29 cellular contexts compared by ENCODE assay signal in the genomic region with DNA sequence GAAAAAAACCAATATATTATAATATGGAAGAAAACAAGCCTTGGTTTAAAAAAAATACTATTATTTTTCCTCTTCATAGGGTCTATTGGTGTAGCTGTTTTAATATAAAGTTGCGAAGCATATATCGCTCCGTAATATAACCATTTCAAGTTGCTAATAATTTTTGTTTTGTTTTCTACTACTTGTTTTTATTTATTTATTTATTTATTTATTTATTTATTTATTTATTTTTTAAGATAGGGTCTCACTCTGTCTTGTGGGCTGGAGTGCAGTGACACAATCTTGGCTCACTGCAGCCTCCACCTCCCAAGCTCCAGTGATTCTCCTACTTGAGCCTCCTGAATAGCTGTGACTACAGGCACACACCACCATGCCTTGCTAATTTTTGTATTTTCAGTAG.
"Had no signal": no experiment of that assay in that cellular context is flagged by ENCODE, and none has a peak within 500 bp of the region (broad histone marks: within the 10 kb centered on the region; RNA-seq: fewer than 3 reads in every experiment).

No MANE protein-coding gene starts in this region.

- H3K27ac Mint-ChIP-seq: activated CD4-positive, alpha-beta memory T cell treated with anti-CD3 and anti-CD28 coated beads, Interleukin-2, amount 10 ng/mL, durations not matched to agents 7 days and 5 days; activated CD4-positive, alpha-beta T cell treated with anti-CD3 and anti-CD28 coated beads, Interleukin-2, amount 10 ng/mL, durations not matched to agents 7 days and 5 days; activated naive CD4-positive, alpha-beta T cell treated with anti-CD3 and anti-CD28 coated beads, Interleukin-2, amount 50 U/mL, for 24 hours; activated naive CD8-positive, alpha-beta T cell treated with anti-CD3 and anti-CD28 coated beads for 36 hours; activated naive CD8-positive, alpha-beta T cell treated with anti-CD3 and anti-CD28 coated beads, Interleukin-2, amount 50 U/mL, for 24 hours; activated T-cell treated with anti-CD3 and anti-CD28 coated beads, Interleukin-2, amount 50 U/mL, for 24 hours; activated T-cell treated with anti-CD3 and anti-CD28 coated beads, Interleukin-2, amount 50 U/mL, for 72 hours; brain had no signal

- H3K9me3 ChIP-seq: ascending aorta, breast epithelium, colonic mucosa, heart left ventricle had no signal

- H3K4me3 ChIP-seq: ascending aorta, breast epithelium, cardiac muscle cell, colonic mucosa, heart left ventricle had no signal

- FAIRE-seq: endometrium, endothelial cell of umbilical vein, frontal cortex had no signal

- H3K4me3 Mint-ChIP-seq: activated CD4-positive, alpha-beta memory T cell treated with anti-CD3 and anti-CD28 coated beads, Interleukin-2, amount 10 ng/mL, durations not matched to agents 7 days and 5 days; activated CD4-positive, alpha-beta T cell treated with anti-CD3 and anti-CD28 coated beads, Interleukin-2, amount 10 ng/mL, durations not matched to agents 7 days and 5 days; activated naive CD4-positive, alpha-beta T cell treated with anti-CD3 and anti-CD28 coated beads, Interleukin-2, amount 50 U/mL, for 24 hours; activated naive CD8-positive, alpha-beta T cell treated with anti-CD3 and anti-CD28 coated beads for 36 hours; activated naive CD8-positive, alpha-beta T cell treated with anti-CD3 and anti-CD28 coated beads, Interleukin-2, amount 50 U/mL, for 24 hours; activated T-cell treated with anti-CD3 and anti-CD28 coated beads, Interleukin-2, amount 50 U/mL, for 24 hours had no signal

- H3K27ac ChIP-seq: ascending aorta, breast epithelium, cardiac muscle cell, colonic mucosa, epithelial cell of prostate, heart left ventricle had no signal

- H3K36me3 ChIP-seq: ascending aorta, breast epithelium, cardiac muscle cell, colonic mucosa had no signal

- H3K27me3 ChIP-seq: ascending aorta, breast epithelium, cardiac muscle cell, colonic mucosa, heart left ventricle had no signal

- ATAC-seq: activated naive CD8-positive, alpha-beta T cell treated with anti-CD3 and anti-CD28 coated beads, Interleukin-2, amount 50 U/mL, for 24 hours; activated T-cell treated with anti-CD3 and anti-CD28 coated beads, Interleukin-2, amount 50 U/mL, for 72 hours; heart left ventricle had no signal

- DNase-seq: activated CD4-positive, alpha-beta memory T cell treated with anti-CD3 and anti-CD28 coated beads, Interleukin-2, amount 10 ng/mL, durations not matched to agents 7 days and 5 days; activated CD4-positive, alpha-beta T cell treated with anti-CD3 and anti-CD28 coated beads for 1 hour; activated CD4-positive, alpha-beta T cell treated with anti-CD3 and anti-CD28 coated beads for 4 hours; activated CD4-positive, alpha-beta T cell treated with anti-CD3 and anti-CD28 coated beads, Interleukin-2, amount 10 ng/mL, durations not matched to agents 7 days and 5 days; activated CD4-positive, alpha-beta T cell treated with anti-CD3 and anti-CD28 coated beads, Interleukin-2, amount 50 U/mL, for 4 hours; activated CD8-positive, alpha-beta memory T cell treated with anti-CD3 and anti-CD28 coated beads, Interleukin-2, amount 50 U/mL, for 48 hours; activated gamma-delta T cell; activated naive CD4-positive, alpha-beta T cell treated with Interleukin-2 at 50 U/mL for 16 hours; activated naive CD8-positive, alpha-beta T cell treated with anti-CD3 and anti-CD28 coated beads for 36 hours; activated naive CD8-positive, alpha-beta T cell treated with anti-CD3 and anti-CD28 coated beads, Interleukin-2, amount 50 U/mL, for 24 hours; activated T-cell treated with anti-CD3 and anti-CD28 coated beads for 4 hours; activated T-cell treated with anti-CD3 and anti-CD28 coated beads, Interleukin-2, amount 50 U/mL, for 24 hours; activated T-cell treated with anti-CD3 and anti-CD28 coated beads, Interleukin-2, amount 50 U/mL, for 72 hours; central memory CD4-positive, alpha-beta T cell; cerebellar nuclear complex; colonic mucosa; effector CD8-positive, alpha-beta T cell; foreskin fibroblast; heart left ventricle; T-helper 2 cell had no signal

- H3K9me3 Mint-ChIP-seq: activated CD4-positive, alpha-beta memory T cell treated with anti-CD3 and anti-CD28 coated beads, Interleukin-2, amount 10 ng/mL, durations not matched to agents 7 days and 5 days; activated CD4-positive, alpha-beta T cell treated with anti-CD3 and anti-CD28 coated beads, Interleukin-2, amount 10 ng/mL, durations not matched to agents 7 days and 5 days; activated naive CD4-positive, alpha-beta T cell treated with anti-CD3 and anti-CD28 coated beads, Interleukin-2, amount 50 U/mL, for 24 hours; activated naive CD8-positive, alpha-beta T cell treated with anti-CD3 and anti-CD28 coated beads for 36 hours; activated naive CD8-positive, alpha-beta T cell treated with anti-CD3 and anti-CD28 coated beads, Interleukin-2, amount 50 U/mL, for 24 hours; activated T-cell treated with anti-CD3 and anti-CD28 coated beads, Interleukin-2, amount 50 U/mL, for 24 hours; activated T-cell treated with anti-CD3 and anti-CD28 coated beads, Interleukin-2, amount 50 U/mL, for 72 hours; brain had no signal

- H3K27me3 Mint-ChIP-seq: activated CD4-positive, alpha-beta memory T cell treated with anti-CD3 and anti-CD28 coated beads, Interleukin-2, amount 10 ng/mL, durations not matched to agents 7 days and 5 days; activated CD4-positive, alpha-beta T cell treated with anti-CD3 and anti-CD28 coated beads, Interleukin-2, amount 10 ng/mL, durations not matched to agents 7 days and 5 days; activated naive CD4-positive, alpha-beta T cell treated with anti-CD3 and anti-CD28 coated beads, Interleukin-2, amount 50 U/mL, for 24 hours; activated naive CD8-positive, alpha-beta T cell treated with anti-CD3 and anti-CD28 coated beads for 36 hours; activated naive CD8-positive, alpha-beta T cell treated with anti-CD3 and anti-CD28 coated beads, Interleukin-2, amount 50 U/mL, for 24 hours; activated T-cell treated with anti-CD3 and anti-CD28 coated beads, Interleukin-2, amount 50 U/mL, for 24 hours had no signal
